In genomic region chr11:94170953-94171352, GRCh38 we compare ENCODE assay signal across 19 cellular contexts.
"Had no signal": no experiment of that assay in that cellular context is flagged by ENCODE, and none has a peak within 500 bp of the region (broad histone marks: within the 10 kb centered on the region; RNA-seq: fewer than 3 reads in every experiment).

No MANE protein-coding gene starts in this region.

- H3K4me1 Mint-ChIP-seq: nephron progenitor cell had no signal

- H3K9me3 ChIP-seq: left lung, lower lobe of right lung, pancreas, prostate gland, suprapubic skin, thoracic aorta, tibial artery, uterus had no signal

- H3K27me3 Mint-ChIP-seq: naive B cell; stimulated activated naive CD8-positive, alpha-beta T cell treated with anti-CD3 and anti-CD28 coated beads, Interleukin-15, Interleukin-2, amounts not matched to agents 100 ng/mL and 50 ng/mL, for 24 hours had no signal

- H3K4me3 ChIP-seq: heart right ventricle, hepatocyte, left lung, lower lobe of right lung, pancreas, prostate gland, sigmoid colon, spleen, suprapubic skin, thoracic aorta, tibial artery, uterus had no signal

- H2AFZ ChIP-seq: hepatocyte had no signal

- H3K9me3 Mint-ChIP-seq: natural killer cell; stimulated activated effector memory CD8-positive, alpha-beta T cell treated with anti-CD3 and anti-CD28 coated beads, Interleukin-12 subunit alpha, Interleukin-12 subunit beta, amount 100 ng/mL, for 72 hours had no signal

- H3K27me3 ChIP-seq: heart right ventricle, hepatocyte, left lung, pancreas, sigmoid colon, spleen, suprapubic skin, tibial artery, uterus had no signal

- H3K4me2 ChIP-seq: hepatocyte had no signal

- H3K4me1 ChIP-seq: left lung, lower lobe of right lung, pancreas, prostate gland, uterus had no signal

- H3K27ac Mint-ChIP-seq: mesothelial cell of epicardium; natural killer cell; nephron progenitor cell; stimulated activated effector memory CD8-positive, alpha-beta T cell treated with anti-CD3 and anti-CD28 coated beads, Interleukin-12 subunit alpha, Interleukin-12 subunit beta, amount 100 ng/mL, for 72 hours; stimulated activated naive CD8-positive, alpha-beta T cell treated with anti-CD3 and anti-CD28 coated beads, Interleukin-15, Interleukin-2, amounts not matched to agents 100 ng/mL and 50 ng/mL, for 24 hours had no signal

- DNase-seq: kidney, left lung, naive B cell, sigmoid colon, spleen, tibial artery had no signal

- H3K36me3 Mint-ChIP-seq: natural killer cell had no signal

- H3K4me3 Mint-ChIP-seq: mesothelial cell of epicardium; natural killer cell; nephron progenitor cell; stimulated activated effector memory CD8-positive, alpha-beta T cell treated with anti-CD3 and anti-CD28 coated beads, Interleukin-12 subunit alpha, Interleukin-12 subunit beta, amount 100 ng/mL, for 72 hours; stimulated activated naive CD8-positive, alpha-beta T cell treated with anti-CD3 and anti-CD28 coated beads, Interleukin-15, Interleukin-2, amounts not matched to agents 100 ng/mL and 50 ng/mL, for 24 hours had no signal

- H3K27ac ChIP-seq: heart right ventricle, hepatocyte, left lung, lower lobe of right lung, pancreas, prostate gland, sigmoid colon, spleen, suprapubic skin, thoracic aorta, tibial artery, uterus had no signal

- H3K36me3 ChIP-seq: left lung, lower lobe of right lung, pancreas, prostate gland, sigmoid colon, suprapubic skin, thoracic aorta, tibial artery, uterus had no signal
